ENCODE assay signal across 8 cellular contexts in the genomic region with DNA sequence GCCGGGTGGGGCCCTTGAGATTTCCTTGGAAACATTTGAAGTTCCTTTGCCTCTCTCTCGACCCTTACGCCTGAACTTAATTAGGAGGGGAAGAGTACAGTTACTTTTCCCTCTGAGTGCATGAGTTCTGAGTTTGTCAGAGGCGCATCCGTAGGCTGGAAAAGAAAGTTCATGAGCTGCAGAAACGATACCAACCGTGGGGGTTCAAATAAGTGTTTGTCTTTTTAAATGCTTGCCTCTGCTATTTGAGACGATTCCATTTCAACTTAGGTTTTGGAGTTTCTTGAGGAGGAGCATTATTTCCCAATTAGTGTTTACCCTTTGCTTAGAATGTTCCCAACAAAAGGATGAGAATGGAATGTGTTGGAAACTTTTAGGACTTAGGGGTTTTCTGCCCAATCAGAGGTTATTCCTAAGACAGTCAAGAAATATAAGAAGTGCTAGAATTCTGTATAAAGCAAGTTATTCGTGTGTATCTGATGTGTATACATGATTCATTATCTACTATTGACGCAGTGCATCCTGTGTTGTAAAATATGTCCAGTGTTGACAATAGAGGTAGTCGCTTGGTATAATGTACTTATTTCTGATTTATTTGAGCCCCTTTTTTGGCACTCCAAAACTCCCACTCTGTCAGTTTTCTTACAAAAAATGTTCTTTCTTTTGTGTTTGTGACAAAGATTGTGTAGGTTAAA. TPM values are rescaled to one million over a fixed set of nuclear protein-coding genes. Genes with fewer than 3 reads are reported as not detected.
DNase-seq lines count a peak whose midpoint lies in the region; ATAC-seq and TF ChIP-seq lines count a peak whose summit lies in the region.

No MANE protein-coding gene starts in this region.

- H3K27ac ChIP-seq in C4-2B: peak overlapping the region; percentile 77
- H3K27ac ChIP-seq in mucosa of rectum (ENCODE audit: low read depth in 2 of 2, low read length in 2 of 2): peak overlapping the region; percentile 85 to 91

- H3K4me1 Mint-ChIP-seq in IgD-negative memory B cell: peaks cover 29 to 44% (median 33%) of the 10 kb centered on the region in 3 donors

- peak overlapping the region; percentile 92 to 98 (median 96) for H3K4me3 Mint-ChIP-seq in IgD-negative memory B cell

- peaks cover 3 to 5% of the 10 kb centered on the region in 2 donors for H3K36me3 ChIP-seq in mucosa of rectum (ENCODE audit: control insufficient read depth in 2 of 2, insufficient read depth in 2 of 2, low read length in 2 of 2)

- peak; percentile 4 for ATAC-seq in GM19467 (IDR thresholded peaks at IDR 0.05; ENCODE audit: unreplicated experiment)

- peaks cover 7 to 9% of the 10 kb centered on the region in 2 donors for H3K4me1 ChIP-seq in mucosa of rectum (ENCODE audit: control insufficient read depth in 2 of 2, insufficient read depth in 2 of 2, low read length in 2 of 2)

- H3K36me3 Mint-ChIP-seq in IgD-negative memory B cell: peaks cover 4% of the 10 kb centered on the region

- no peaks in the 10 kb centered on the region for H3K27me3 Mint-ChIP-seq in IgD-negative memory B cell

- H3K9ac ChIP-seq in mucosa of rectum (ENCODE audit: low read depth in 1 of 2, low read length in 2 of 2): peak overlapping the region; percentile 80 to 85

- H3K9me3 Mint-ChIP-seq in IgD-negative memory B cell: no peaks in the 10 kb centered on the region

- TF ChIP-seq CTCF in C4-2B (conservative IDR thresholded peaks at IDR 0.05): no peak
- no peak for TF ChIP-seq CTCF in cardiac fibroblast (IDR thresholded peaks at IDR 0.05; ENCODE audit: low read depth, low read length)

- H3K27ac Mint-ChIP-seq in IgD-negative memory B cell: peak overlapping the region; percentile 84 to 98 (median 95)

- DNase-seq in cardiac fibroblast (ENCODE audit: low read depth in 2 of 2) (peak in 1 of 2 donors; percentile 48), NCI-H2081 treated with DMSO at 0.1 percent for 48 hours (lab: John Stamatoyannopoulos, UW) (no peak), NCI-H187 (lab: John Stamatoyannopoulos, UW) (no peak), nucleus accumbens (lab: John Stamatoyannopoulos, UW) (no peak)

- no peaks in the 10 kb centered on the region for H3K9me3 ChIP-seq in mucosa of rectum (ENCODE audit: control insufficient read depth in 2 of 2, low read length in 2 of 2)

- H3K4me3 ChIP-seq in cardiac fibroblast (replicated peaks in 1 of 2; ENCODE audit: low read depth in 2 of 2, low read length in 2 of 2) (peak overlapping the region; percentile 66 to 92), mucosa of rectum (ENCODE audit: low read length in 2 of 2) (peak overlapping the region; percentile 89 to 99)

- no peaks in the 10 kb centered on the region for H3K27me3 ChIP-seq in mucosa of rectum (ENCODE audit: control insufficient read depth in 2 of 2, insufficient read depth in 2 of 2, low read length in 2 of 2)

RNA-seq across cellular contexts. Expression of gene PIKFYVE, which starts 0.7 kb away (rescaled TPM):
- polyA plus RNA-seq in IgD-negative memory B cell: 15.5 TPM

RNA-seq across cellular contexts. Expression of gene IDH1, which starts 11.9 kb away (rescaled TPM):
- polyA plus RNA-seq in IgD-negative memory B cell: 9.9 TPM
